19 cellular contexts compared by ENCODE assay signal in the genomic region with DNA sequence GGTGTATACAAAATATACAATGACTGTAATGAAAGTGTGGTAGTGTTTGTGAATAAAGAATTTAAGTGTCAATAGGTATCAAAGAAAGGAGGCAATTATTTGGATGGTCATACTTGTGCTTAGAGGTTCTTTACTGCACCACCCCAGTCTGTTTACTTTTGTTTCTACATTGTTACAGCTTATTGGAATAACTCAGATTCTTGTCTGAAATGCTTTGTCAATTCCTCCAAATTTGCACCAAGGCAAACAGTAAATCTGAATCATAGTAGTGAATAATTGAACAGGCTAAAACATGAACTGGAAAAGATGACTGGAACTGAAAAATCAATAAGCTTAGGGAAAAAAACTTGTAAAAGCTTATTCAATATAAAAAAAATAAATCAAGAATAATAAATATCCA.
"Had no signal": no experiment of that assay in that cellular context is flagged by ENCODE, and none has a peak within 500 bp of the region (broad histone marks: within the 10 kb centered on the region; RNA-seq: fewer than 3 reads in every experiment).

No MANE protein-coding gene starts in this region.

- H3K4me1 ChIP-seq: right lobe of liver, testis had no signal

- H3K4me3 ChIP-seq: esophagus squamous epithelium, right lobe of liver, SK-N-MC, smooth muscle cell, testis had no signal

- H3K27ac ChIP-seq: esophagus squamous epithelium, right lobe of liver, SK-N-MC, testis, WERI-Rb-1 had no signal

- H3K9me3 Mint-ChIP-seq: neural crest cell; stimulated activated memory B cell treated with anti-CD40 and anti-IgM and Interleukin-4, amounts not matched to agents 10 μg/mL and 1 μg/mL and 100 μg/mL, for 72 hours; type B pancreatic cell had no signal

- H3K27me3 Mint-ChIP-seq: stimulated activated memory B cell treated with anti-CD40 and anti-IgM and Interleukin-4, amounts not matched to agents 10 μg/mL and 1 μg/mL and 100 μg/mL, for 72 hours; type B pancreatic cell had no signal

- H3K36me3 ChIP-seq: esophagus squamous epithelium, right lobe of liver, WERI-Rb-1 had no signal

- H3K4me1 Mint-ChIP-seq: neural crest cell; stimulated activated memory B cell treated with anti-CD40 and anti-IgM and Interleukin-4, amounts not matched to agents 10 μg/mL and 1 μg/mL and 100 μg/mL, for 72 hours had no signal

- H3K27me3 ChIP-seq: esophagus squamous epithelium, right lobe of liver, testis had no signal

- H3K4me3 Mint-ChIP-seq: neural crest cell; stimulated activated memory B cell treated with anti-CD40 and anti-IgM and Interleukin-4, amounts not matched to agents 10 μg/mL and 1 μg/mL and 100 μg/mL, for 72 hours; type B pancreatic cell had no signal

- H3K27ac Mint-ChIP-seq: stimulated activated memory B cell treated with anti-CD40 and anti-IgM and Interleukin-4, amounts not matched to agents 10 μg/mL and 1 μg/mL and 100 μg/mL, for 72 hours; type B pancreatic cell had no signal

- H3K36me3 Mint-ChIP-seq: type B pancreatic cell had no signal

- H3K9me3 ChIP-seq: esophagus squamous epithelium, right lobe of liver, testis had no signal

- ATAC-seq: left lobe of liver; right lobe of liver; stimulated activated memory B cell treated with anti-CD40 and anti-IgM and Interleukin-4, amounts not matched to agents 10 μg/mL and 1 μg/mL and 100 μg/mL, for 72 hours had no signal

- DNase-seq: activated CD4-positive, alpha-beta T cell treated with anti-CD3 and anti-CD28 coated beads, Interleukin-2, amount 50 U/mL, for 4 hours; aorta; cerebellar nuclear complex; effector CD8-positive, alpha-beta T cell; esophagus squamous epithelium; foreskin melanocyte; glutamatergic neuron; hippocampal formation; islet precursor cell; right lobe of liver; stimulated activated CD4-positive, alpha-beta T cell treated with anti-CD3 and anti-CD28 coated beads, Interleukin-4, amount 100 ng/mL, for 1 hour; testis; WERI-Rb-1 had no signal
